Comparison of ENCODE assay signal across 18 cellular contexts in genomic region chr7:33979807-33980355, GRCh38.
DNase-seq lines count a peak whose midpoint lies in the region; ATAC-seq lines count a peak whose summit lies in the region.
"Had no signal": no experiment of that assay in that cellular context is flagged by ENCODE, and none has a peak within 500 bp of the region (broad histone marks: within the 10 kb centered on the region; RNA-seq: fewer than 3 reads in every experiment).

No MANE protein-coding gene starts in this region.

- H3K79me2 ChIP-seq in trophoblast cell (ENCODE audit: control insufficient read depth, insufficient read depth, low read length, poor library complexity), result peaks cover 1% of the 10 kb centered on the region
- H3K79me2 ChIP-seq: parathyroid adenoma had no signal

- H3K27ac ChIP-seq in epithelial cell of prostate (peak overlapping the region; percentile 23), trophoblast cell (ENCODE audit: low read depth, low read length) (peak overlapping the region; percentile 60)
- H3K27ac ChIP-seq: gastrocnemius medialis, parathyroid adenoma, SJCRH30 had no signal

- H4K91ac ChIP-seq in trophoblast cell (ENCODE audit: low read depth, low read length), result peak overlapping the region; percentile 75

- H3K9ac ChIP-seq in trophoblast cell (ENCODE audit: low read length), result no peak overlapping the region
- H3K9ac ChIP-seq: parathyroid adenoma had no signal

- H3K9me3 ChIP-seq in trophoblast cell (ENCODE audit: insufficient read depth, low read depth, low read length), result no peaks in the 10 kb centered on the region
- H3K9me3 ChIP-seq: gastrocnemius medialis, SJCRH30 had no signal

- no peak overlapping the region for H3K4me3 ChIP-seq in trophoblast cell (ENCODE audit: low read depth, low read length)
- H3K4me3 ChIP-seq: gastrocnemius medialis, SJCRH30 had no signal

- no peak overlapping the region for H3K18ac ChIP-seq in trophoblast cell (ENCODE audit: low read length)

- H2AK5ac ChIP-seq in trophoblast cell (ENCODE audit: low read length), result no peak overlapping the region

- no peak overlapping the region for H2BK12ac ChIP-seq in trophoblast cell (ENCODE audit: low read length)

- no peaks in the 10 kb centered on the region for H3K27me3 ChIP-seq in trophoblast cell (ENCODE audit: insufficient read depth, low read length)
- H3K27me3 ChIP-seq: gastrocnemius medialis, SJCRH30 had no signal

- no peak overlapping the region for H3K23ac ChIP-seq in trophoblast cell (ENCODE audit: low read length)

- no peak for ATAC-seq in HG02623 (IDR thresholded peaks at IDR 0.05; ENCODE audit: unreplicated experiment)
- ATAC-seq: activated T-cell treated with anti-CD3 and anti-CD28 coated beads, Interleukin-2, amount 50 U/mL, for 72 hours; gastrocnemius medialis; left colon had no signal

- no peak overlapping the region for H2BK5ac ChIP-seq in trophoblast cell (ENCODE audit: low read depth, low read length, poor library complexity)

- DNase-seq in ELF-1 (ENCODE audit: low read depth, low spot score) (peak; percentile 25), RKO (ENCODE audit: low spot score) (peak; percentile 37), epithelial cell of prostate (ENCODE audit: low read depth, low spot score) (peak; percentile 20), trophoblast cell (peak; percentile 75 to 98), putamen (ENCODE audit: low spot score) (no peak), DMS53 treated with DMSO at 0.1 percent for 48 hours (lab: John Stamatoyannopoulos, UW; ENCODE audit: unreplicated experiment) (no peak)
- no peak for DNase-seq in effector CD8-positive, alpha-beta T cell (lab: John Stamatoyannopoulos, UW)
- DNase-seq: activated T-cell treated with anti-CD3 and anti-CD28 coated beads, Interleukin-2, amount 50 U/mL, for 72 hours; DMS79; gastrocnemius medialis; left colon; NCI-H1092; NCI-H524 treated with DMSO at 0.1 percent for 48 hours; SJCRH30; stimulated activated CD4-positive, alpha-beta T cell treated with anti-CD3 and anti-CD28 coated beads, Interleukin-2, amount 100 ng/mL, for 48 hours; stimulated activated naive CD4-positive, alpha-beta T cell had no signal

- peaks cover 10 to 19% of the 10 kb centered on the region in 2 experiments for H3K4me1 ChIP-seq in trophoblast cell (ENCODE audit: control insufficient read depth in 1 of 2, insufficient read depth in 2 of 2, low read length in 2 of 2)
- H3K4me1 ChIP-seq: gastrocnemius medialis, parathyroid adenoma, SJCRH30 had no signal

- H3K79me1 ChIP-seq in trophoblast cell (ENCODE audit: low read length), result peaks cover 3% of the 10 kb centered on the region

- H4K8ac ChIP-seq in trophoblast cell (ENCODE audit: low read depth, low read length), result no peak overlapping the region

- H4K12ac ChIP-seq in trophoblast cell (ENCODE audit: low read depth, low read length), result no peak overlapping the region

- H3K36me3 ChIP-seq in trophoblast cell (ENCODE audit: control insufficient read depth in 1 of 2, insufficient read depth in 2 of 2, low read length in 2 of 2), result no peaks in the 10 kb centered on the region
- H3K36me3 ChIP-seq: gastrocnemius medialis, SJCRH30 had no signal

- H3K4ac ChIP-seq in trophoblast cell (ENCODE audit: low read depth, low read length), result no peak overlapping the region

- H2AFZ ChIP-seq in trophoblast cell (ENCODE audit: insufficient read depth, low read length, poor library complexity), result no peak overlapping the region
- H2AFZ ChIP-seq: parathyroid adenoma had no signal

- no peak overlapping the region for H3K14ac ChIP-seq in trophoblast cell (ENCODE audit: low read length)

- H3K4me2 ChIP-seq in trophoblast cell (ENCODE audit: low read length), result no peak overlapping the region

- no CpG with 5 or more reads among the region's 8 CpGs for WGBS in trophoblast cell (ENCODE audit: extremely low coverage, insufficient coverage, insufficient read length)

- H2BK120ac ChIP-seq in trophoblast cell (ENCODE audit: insufficient read depth, low read length, poor library complexity), result no peak overlapping the region

Comparison
In these comparisons a context has a peak if more than half of its experiments do, and no peak if none do; other contexts are left out.
1. DNase-seq: peak in ELF-1 (single experiment), RKO (single experiment), epithelial cell of prostate (single experiment) and trophoblast cell (2 of 2); none in putamen (single experiment), effector CD8-positive, alpha-beta T cell (single experiment) and DMS53 treated with DMSO at 0.1 percent for 48 hours (single experiment).